In genomic region chr10:96325719-96326373, GRCh38 we compare ENCODE assay signal across 11 cellular contexts.
DNase-seq lines count a peak whose midpoint lies in the region; ATAC-seq and TF ChIP-seq lines count a peak whose summit lies in the region.
"Had no signal": no experiment of that assay in that cellular context is flagged by ENCODE, and none has a peak within 500 bp of the region (broad histone marks: within the 10 kb centered on the region; RNA-seq: fewer than 3 reads in every experiment).

No MANE protein-coding gene starts in this region.

- DNase-seq in GM12864 (ENCODE audit: low read depth) (peak; percentile 35), HPDE6-E6E7 (ENCODE audit: extremely low spot score) (no peak), NCI-H2171 (lab: John Stamatoyannopoulos, UW) (no peak)
- DNase-seq in NK-92 treated with Interleukin-12 subunit alpha and Interleukin-12 subunit beta, amount 100 ng/mL, for 24 hours (lab: John Stamatoyannopoulos, UW), result no peak
- no peak for DNase-seq in activated CD4-positive, CD25-positive, alpha-beta regulatory T cell treated with anti-CD3 and anti-CD28 coated beads, Interleukin-2, amount 50 U/mL, for 72 hours
- DNase-seq: activated effector memory CD4-positive, alpha-beta T cell treated with Interleukin-2 at 50 U/mL for 16 hours; left lung; NCI-H1694 had no signal

- H3K4me3 ChIP-seq in GM12864 (ENCODE audit: low read depth, low read length), result no peak overlapping the region
- H3K4me3 ChIP-seq: left lung had no signal

- ATAC-seq in GM19025 (IDR thresholded peaks at IDR 0.05; ENCODE audit: low read depth, unreplicated experiment) (peak; percentile 85), GM21786 (IDR thresholded peaks at IDR 0.05; ENCODE audit: unreplicated experiment) (peak; percentile 84), HG03175 (IDR thresholded peaks at IDR 0.05; ENCODE audit: unreplicated experiment) (peak; percentile 94)
- ATAC-seq: left lung had no signal

- TF ChIP-seq CTCF in GM12864 (IDR thresholded peaks at IDR 0.05; ENCODE audit: low read depth, low read length, missing control alignments), result no peak
